Comparison of ENCODE assay signal across 7 cellular contexts in the genomic region with DNA sequence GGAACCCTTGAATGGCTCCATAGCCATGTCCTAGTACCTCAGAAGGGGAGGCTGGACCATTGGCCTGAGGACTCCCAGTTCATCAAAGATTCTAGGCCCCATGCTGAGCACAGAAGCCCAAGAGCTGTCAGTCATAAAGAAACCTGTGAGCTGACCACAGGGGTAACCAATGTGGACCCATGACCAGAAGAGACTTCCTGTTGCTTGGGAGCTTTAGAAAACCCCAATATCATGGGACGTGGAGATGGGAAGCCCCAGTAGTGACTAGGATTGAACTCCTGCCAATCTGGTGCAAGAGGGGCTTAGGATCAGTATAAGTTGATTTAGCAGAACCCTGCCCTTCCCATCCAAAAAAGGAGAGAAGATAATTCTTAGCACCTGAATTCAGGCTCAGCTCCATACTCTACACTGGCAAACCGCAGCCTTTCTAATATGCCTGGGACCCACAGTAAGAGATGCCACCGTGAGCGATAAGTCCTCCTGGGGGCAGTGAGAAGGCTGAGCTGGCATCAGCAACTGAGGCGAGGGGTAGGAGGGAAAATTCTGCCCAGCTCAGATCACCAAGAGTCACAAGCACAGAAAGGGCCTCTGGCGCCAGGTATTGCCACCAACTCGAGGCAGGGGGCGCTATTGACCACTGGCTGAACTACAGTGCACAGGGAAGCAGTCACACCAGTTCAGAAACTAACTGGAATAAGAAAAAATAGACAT.
DNase-seq lines count a peak whose midpoint lies in the region; ATAC-seq and TF ChIP-seq lines count a peak whose summit lies in the region.

No MANE protein-coding gene starts in this region.

- no peak overlapping the region for H3K4me2 ChIP-seq in parathyroid adenoma (ENCODE audit: low read length)

- H3K27me3 Mint-ChIP-seq in CD4-positive, alpha-beta memory T cell = no peaks in the 10 kb centered on the region

- H3K4me3 ChIP-seq in NT2/D1 (ENCODE audit: insufficient read length, low read depth) = no peak overlapping the region
- no peak overlapping the region for H3K4me3 ChIP-seq in parathyroid adenoma (ENCODE audit: low read depth, low read length)
- no peak overlapping the region for H3K4me3 ChIP-seq in CD4-positive, alpha-beta memory T cell (ENCODE audit: low read length in 2 of 2)

- H3K9me3 ChIP-seq in NT2/D1 (ENCODE audit: insufficient read depth, low read length) = no peaks in the 10 kb centered on the region
- no peaks in the 10 kb centered on the region for H3K9me3 ChIP-seq in parathyroid adenoma (ENCODE audit: control insufficient read depth, low read length)
- no peaks in the 10 kb centered on the region for H3K9me3 ChIP-seq in CD4-positive, alpha-beta memory T cell (ENCODE audit: control insufficient read depth in 1 of 2, low read length in 2 of 2)

- TF ChIP-seq CTCF in parathyroid adenoma (IDR thresholded peaks at IDR 0.05) = peak; percentile 22

- ATAC-seq in HG03103 (IDR thresholded peaks at IDR 0.05; ENCODE audit: low read depth, unreplicated experiment) = peak; percentile 71

- no peaks in the 10 kb centered on the region for H3K36me3 Mint-ChIP-seq in CD4-positive, alpha-beta memory T cell

- H3K9ac ChIP-seq in NT2/D1 (ENCODE audit: insufficient read length, low read depth) (no peak overlapping the region), parathyroid adenoma (no peak overlapping the region)

- no peaks in the 10 kb centered on the region for H3K4me1 Mint-ChIP-seq in CD4-positive, alpha-beta memory T cell

- H3K27ac ChIP-seq in parathyroid adenoma = no peak overlapping the region
- H3K27ac ChIP-seq in CD4-positive, alpha-beta memory T cell (ENCODE audit: low read depth, low read length) = no peak overlapping the region

- no peak overlapping the region for H2AFZ ChIP-seq in parathyroid adenoma

- H3K27ac Mint-ChIP-seq in CD4-positive, alpha-beta memory T cell = peak overlapping the region in 1 of 7 donors; percentile 35

- H3K79me2 ChIP-seq in parathyroid adenoma = no peaks in the 10 kb centered on the region

- no peaks in the 10 kb centered on the region for H3K27me3 ChIP-seq in NT2/D1 (ENCODE audit: insufficient read depth, insufficient read length)
- H3K27me3 ChIP-seq in parathyroid adenoma (ENCODE audit: control insufficient read depth, insufficient read depth, low read length) = no peaks in the 10 kb centered on the region
- no peaks in the 10 kb centered on the region for H3K27me3 ChIP-seq in CD4-positive, alpha-beta memory T cell (ENCODE audit: insufficient read depth, low read length)

- H3K4me1 ChIP-seq in NT2/D1 (ENCODE audit: insufficient read depth, insufficient read length) = peaks cover 2% of the 10 kb centered on the region
- H3K4me1 ChIP-seq in parathyroid adenoma = no peaks in the 10 kb centered on the region
- no peaks in the 10 kb centered on the region for H3K4me1 ChIP-seq in CD4-positive, alpha-beta memory T cell (ENCODE audit: insufficient read depth, low read length)

- H3K36me3 ChIP-seq in NT2/D1 (ENCODE audit: insufficient read depth, insufficient read length, low read length) = no peaks in the 10 kb centered on the region
- no peaks in the 10 kb centered on the region for H3K36me3 ChIP-seq in parathyroid adenoma (ENCODE audit: control insufficient read depth, insufficient read depth, low read length)
- no peaks in the 10 kb centered on the region for H3K36me3 ChIP-seq in CD4-positive, alpha-beta memory T cell (ENCODE audit: insufficient read depth, low read length)

- peak; percentile 47 for DNase-seq in ELR (ENCODE audit: low read depth)
- peak; percentile 22 for DNase-seq in GM19240 (ENCODE audit: insufficient read length, low spot score)
- DNase-seq in NT2/D1 (ENCODE audit: low read depth, low spot score) = peak; percentile 57
- peak; percentile 34 for DNase-seq in cerebellar cortex (ENCODE audit: low spot score)
- DNase-seq in CD4-positive, alpha-beta memory T cell = no peak

- intact Hi-C loops in CD4-positive, alpha-beta memory T cell (cut with micrococcal nuclease) = no loop called here

- POLR2A ChIA-PET in CD4-positive, alpha-beta memory T cell (lab: Charles Lee; ENCODE audit: partially characterized antibody) = no interaction called here

- CTCF ChIA-PET in CD4-positive, alpha-beta memory T cell (lab: Charles Lee; ENCODE audit: partially characterized antibody) = interaction anchor here (1.3 to 1.6 kb wide), 2 partner anchors 55 to 57 kb away, joined by 5 to 6 read pairs; no protein-coding TSS in a partner anchor

- no peaks in the 10 kb centered on the region for H3K9me3 Mint-ChIP-seq in CD4-positive, alpha-beta memory T cell

- H3K4me3 Mint-ChIP-seq in CD4-positive, alpha-beta memory T cell = no peak overlapping the region

Comparison
In these comparisons a context has a peak if more than half of its experiments do, and no peak if none do; other contexts are left out.
1. DNase-seq: peak in ELR (single experiment), GM19240 (single experiment), NT2/D1 (single experiment) and cerebellar cortex (single experiment); none in CD4-positive, alpha-beta memory T cell (0 of 5).